In genomic region chr13:103161476-103161875, GRCh38 we compare ENCODE assay signal across 31 cellular contexts.
"Had no signal": no experiment of that assay in that cellular context is flagged by ENCODE, and none has a peak within 500 bp of the region (broad histone marks: within the 10 kb centered on the region; RNA-seq: fewer than 3 reads in every experiment).

No MANE protein-coding gene starts in this region.

- H3K9me3 Mint-ChIP-seq: stimulated activated naive CD8-positive, alpha-beta T cell treated with anti-CD3 and anti-CD28 coated beads, Interleukin-15, amount 100 ng/mL, for 72 hours had no signal

- H3K4me1 ChIP-seq: parathyroid adenoma, psoas muscle, right lobe of liver, sigmoid colon, spleen, suprapubic skin, testis, tibial artery, transverse colon, upper lobe of left lung, vagina had no signal

- H3K9me3 ChIP-seq: ovary, psoas muscle, right lobe of liver, sigmoid colon, spleen, suprapubic skin, testis, tibial artery, transverse colon, upper lobe of left lung, vagina had no signal

- H3K9ac ChIP-seq: neural progenitor cell, parathyroid adenoma had no signal

- H3K36me3 Mint-ChIP-seq: natural killer cell; neural progenitor cell; stimulated activated memory B cell treated with anti-CD40 and anti-IgM and Interleukin-4, amounts not matched to agents 10 μg/mL and 1 μg/mL and 100 μg/mL, for 72 hours had no signal

- H3K27ac ChIP-seq: neural progenitor cell, ovary, parathyroid adenoma, psoas muscle, right lobe of liver, sigmoid colon, spleen, suprapubic skin, testis, tibial artery, transverse colon, upper lobe of left lung, vagina had no signal

- FAIRE-seq: small intestine, urothelium cell line had no signal

- H3K27me3 Mint-ChIP-seq: progenitor cell of endocrine pancreas; stimulated activated memory B cell treated with anti-CD40 and anti-IgM and Interleukin-4, amounts not matched to agents 10 μg/mL and 1 μg/mL and 100 μg/mL, for 72 hours; stimulated activated naive CD8-positive, alpha-beta T cell treated with anti-CD3 and anti-CD28 coated beads, Interleukin-15, amount 100 ng/mL, for 72 hours had no signal

- ATAC-seq: natural killer cell; psoas muscle; right cardiac atrium; right lobe of liver; stimulated activated memory B cell treated with anti-CD40 and anti-IgM and Interleukin-4, amounts not matched to agents 10 μg/mL and 1 μg/mL and 100 μg/mL, for 72 hours; stimulated activated naive CD8-positive, alpha-beta T cell treated with anti-CD3 and anti-CD28 coated beads, Interleukin-15, amount 100 ng/mL, for 72 hours; stimulated activated naive CD8-positive, alpha-beta T cell treated with anti-CD3 and anti-CD28 coated beads, Interleukin-15, Interleukin-2, amounts not matched to agents 100 U/mL and 50 U/mL, for 24 hours had no signal

- H3K4me1 Mint-ChIP-seq: natural killer cell; nephron; stimulated activated memory B cell treated with anti-CD40 and anti-IgM and Interleukin-4, amounts not matched to agents 10 μg/mL and 1 μg/mL and 100 μg/mL, for 72 hours; stimulated activated naive CD8-positive, alpha-beta T cell treated with anti-CD3 and anti-CD28 coated beads, Interleukin-15, amount 100 ng/mL, for 72 hours had no signal

- H3K36me3 ChIP-seq: neural progenitor cell, ovary, right lobe of liver, sigmoid colon, spleen, suprapubic skin, tibial artery, transverse colon, upper lobe of left lung, vagina had no signal

- H3K4me2 ChIP-seq: neural progenitor cell had no signal

- H3K27me3 ChIP-seq: neural progenitor cell, ovary, right lobe of liver, sigmoid colon, spleen, suprapubic skin, testis, tibial artery, transverse colon, upper lobe of left lung, vagina had no signal

- DNase-seq: natural killer cell; occipital lobe; ovary; posterior cingulate gyrus; psoas muscle; right cardiac atrium; right lobe of liver; sigmoid colon; small intestine; spleen; stimulated activated CD4-positive, alpha-beta T cell treated with anti-CD3 and anti-CD28 coated beads, Interleukin-12 subunit alpha, Interleukin-12 subunit beta, amount 100 ng/mL, for 4 hours; stimulated activated CD4-positive, alpha-beta T cell treated with anti-CD3 and anti-CD28 coated beads, Interleukin-1b, Interleukin-23, amount 100 ng/mL, for 48 hours; stimulated activated CD4-positive, alpha-beta T cell treated with anti-CD3 and anti-CD28 coated beads, Interleukin-4, amount 100 ng/mL, for 1 hour; stimulated activated CD4-positive, alpha-beta T cell treated with anti-CD3 and anti-CD28 coated beads, Interleukin-4, amount 100 ng/mL, for 4 hours; stimulated activated CD8-positive, alpha-beta memory T cell treated with anti-CD3 and anti-CD28 coated beads, Interleukin-4, amount 100 ng/mL, for 48 hours; stimulated activated naive CD4-positive, alpha-beta T cell; stimulated activated naive CD8-positive, alpha-beta T cell treated with anti-CD3 and anti-CD28 coated beads, Interleukin-15, amount 100 ng/mL, for 72 hours; stimulated activated naive CD8-positive, alpha-beta T cell treated with anti-CD3 and anti-CD28 coated beads, Interleukin-15, Interleukin-2, amounts not matched to agents 100 U/mL and 50 U/mL, for 24 hours; substantia nigra; testis; tibial artery; transverse colon; upper lobe of left lung had no signal

- H2AFZ ChIP-seq: neural progenitor cell, parathyroid adenoma had no signal

- H3K27ac Mint-ChIP-seq: natural killer cell; nephron; neural progenitor cell; progenitor cell of endocrine pancreas; stimulated activated memory B cell treated with anti-CD40 and anti-IgM and Interleukin-4, amounts not matched to agents 10 μg/mL and 1 μg/mL and 100 μg/mL, for 72 hours; stimulated activated naive CD8-positive, alpha-beta T cell treated with anti-CD3 and anti-CD28 coated beads, Interleukin-15, amount 100 ng/mL, for 72 hours had no signal

- H3K4me3 ChIP-seq: neural progenitor cell, ovary, psoas muscle, right lobe of liver, sigmoid colon, spleen, suprapubic skin, testis, tibial artery, transverse colon, upper lobe of left lung, vagina had no signal

- H3K4me3 Mint-ChIP-seq: natural killer cell; nephron; neural progenitor cell; stimulated activated memory B cell treated with anti-CD40 and anti-IgM and Interleukin-4, amounts not matched to agents 10 μg/mL and 1 μg/mL and 100 μg/mL, for 72 hours; stimulated activated naive CD8-positive, alpha-beta T cell treated with anti-CD3 and anti-CD28 coated beads, Interleukin-15, amount 100 ng/mL, for 72 hours had no signal

- H3K79me2 ChIP-seq: parathyroid adenoma had no signal
